In the genomic region with DNA sequence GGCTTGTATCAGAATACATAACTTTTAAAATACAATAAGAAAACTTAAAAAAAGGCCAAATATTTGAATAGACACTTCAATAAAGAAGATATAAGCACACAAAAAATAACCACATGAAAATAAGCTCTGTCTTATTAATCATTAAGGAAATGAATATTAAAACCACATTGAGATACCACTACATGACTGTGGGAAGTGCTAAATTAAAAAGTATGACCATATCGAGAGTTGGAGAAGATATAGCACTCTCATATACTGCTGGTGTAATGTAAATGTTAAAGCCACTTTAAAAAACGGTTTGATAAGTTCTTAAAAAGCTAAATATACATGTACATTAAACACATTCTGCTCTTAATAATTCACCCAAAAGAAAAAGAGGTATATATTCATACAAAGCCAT, we compare ENCODE assay signal across 26 cellular contexts.
"Had no signal": no experiment of that assay in that cellular context is flagged by ENCODE, and none has a peak within 500 bp of the region (broad histone marks: within the 10 kb centered on the region; RNA-seq: fewer than 3 reads in every experiment).

No MANE protein-coding gene starts in this region.

- H3K36me3 ChIP-seq: left ventricle myocardium inferior, lower lobe of right lung, spleen, suprapubic skin, thyroid gland, upper lobe of left lung, uterus had no signal

- ATAC-seq: foreskin keratinocyte; left cardiac atrium; lower lobe of right lung; naive thymus-derived CD8-positive, alpha-beta T cell; sciatic nerve had no signal

- H3K27me3 ChIP-seq: foreskin keratinocyte, spleen, suprapubic skin, thyroid gland, upper lobe of left lung, uterus had no signal

- H3K27ac Mint-ChIP-seq: dendritic cell treated with granulocyte-macrophage colony-stimulating factor and Interleukin-4, amounts not matched to agents 40 ng/mL and 50 ng/mL, for 4 days; endodermal cell; immature natural killer cell had no signal

- H3K9me3 Mint-ChIP-seq: dendritic cell treated with granulocyte-macrophage colony-stimulating factor and Interleukin-4, amounts not matched to agents 40 ng/mL and 50 ng/mL, for 4 days; endodermal cell; immature natural killer cell; neural crest cell had no signal

- DNase-seq: endodermal cell; erythroblast; foreskin keratinocyte; immature natural killer cell; left cardiac atrium; left ventricle myocardium inferior; lower lobe of right lung; mesenchymal stem cell; midbrain; naive thymus-derived CD8-positive, alpha-beta T cell; posterior cingulate gyrus; spleen; stimulated activated CD4-positive, alpha-beta T cell treated with anti-CD3 and anti-CD28 coated beads, Interleukin-15, amount 100 ng/mL, for 24 hours; stimulated activated CD4-positive, alpha-beta T cell treated with anti-CD3 and anti-CD28 coated beads, Interleukin-2, amount 100 ng/mL, for 24 hours; stimulated activated CD4-positive, alpha-beta T cell treated with anti-CD3 and anti-CD28 coated beads, Interleukin-4, amount 100 ng/mL, for 4 hours; stimulated activated naive CD4-positive, alpha-beta T cell treated with Interleukin-2 at 50 U/mL for 16 hours; thyroid gland; upper lobe of left lung; uterus had no signal

- H3K27me3 Mint-ChIP-seq: naive thymus-derived CD8-positive, alpha-beta T cell had no signal

- H3K36me3 Mint-ChIP-seq: immature natural killer cell had no signal

- H3K4me3 Mint-ChIP-seq: dendritic cell treated with granulocyte-macrophage colony-stimulating factor and Interleukin-4, amounts not matched to agents 40 ng/mL and 50 ng/mL, for 4 days; endodermal cell; immature natural killer cell; naive thymus-derived CD8-positive, alpha-beta T cell; neural crest cell had no signal

- H3K4me3 ChIP-seq: left ventricle myocardium inferior, lower lobe of right lung, spleen, suprapubic skin, thyroid gland, upper lobe of left lung, uterus had no signal

- FAIRE-seq: colon, endothelial cell of umbilical vein, keratinocyte had no signal

- H3K4me1 ChIP-seq: foreskin keratinocyte, left ventricle myocardium inferior, lower lobe of right lung, suprapubic skin, upper lobe of left lung, uterus had no signal

- H3K9me3 ChIP-seq: lower lobe of right lung, suprapubic skin, thyroid gland, upper lobe of left lung, uterus had no signal

- H3K27ac ChIP-seq: foreskin keratinocyte, left ventricle myocardium inferior, lower lobe of right lung, spleen, suprapubic skin, thyroid gland, upper lobe of left lung, uterus had no signal
